22 cellular contexts compared by ENCODE assay signal in genomic region chr1:2987773-2988172, GRCh38. TPM values are rescaled to one million over a fixed set of nuclear protein-coding genes. Genes with fewer than 3 reads are reported as not detected.
DNase-seq lines count a peak whose midpoint lies in the region; ATAC-seq, FAIRE-seq and TF ChIP-seq lines count a peak whose summit lies in the region.
"Had no signal": no experiment of that assay in that cellular context is flagged by ENCODE, and none has a peak within 500 bp of the region (broad histone marks: within the 10 kb centered on the region; RNA-seq: fewer than 3 reads in every experiment).

No MANE protein-coding gene starts in this region.

- FAIRE-seq in kidney (lab: Jason Lieb, UNC), result no peak
- FAIRE-seq: GM12878, GM18507, H54 had no signal

- no peak overlapping the region for H3K4me3 ChIP-seq in kidney (ENCODE audit: low read length in 2 of 2)
- H3K4me3 ChIP-seq: GM12878 had no signal

- H3K9ac ChIP-seq in kidney (ENCODE audit: low read length in 2 of 2), result no peak overlapping the region

- ATAC-seq in HG02938 (IDR thresholded peaks at IDR 0.05; ENCODE audit: unreplicated experiment), result no peak
- ATAC-seq: GM12878 had no signal

- no peak for TF ChIP-seq CTCF in kidney (IDR thresholded peaks at IDR 0.05; ENCODE audit: borderline replicate concordance, extremely low read depth, insufficient read depth)

- H3K9me3 ChIP-seq in kidney (ENCODE audit: control insufficient read depth in 1 of 2, low read length in 2 of 2), result no peaks in the 10 kb centered on the region

- no peaks in the 10 kb centered on the region for H3K4me1 ChIP-seq in kidney (ENCODE audit: control insufficient read depth in 1 of 2, insufficient read depth in 1 of 2, low read depth in 1 of 2, low read length in 2 of 2)

- H3K27ac ChIP-seq in kidney (ENCODE audit: low read depth in 2 of 2, low read length in 2 of 2), result no peak overlapping the region
- H3K27ac ChIP-seq: C4-2B had no signal

- intact Hi-C loops in kidney (cut with DNase I), result no loop called here
- intact Hi-C loops in posterior vena cava (cut with DNase I), result no loop called here

- DNase-seq in activated gamma-delta T cell treated with Interleukin-2 at 50 U/mL for 16 hours, result peak; percentile 2
- no peak for DNase-seq in activated gamma-delta T cell (lab: John Stamatoyannopoulos, UW)
- DNase-seq in kidney, result peak; percentile 63
- peak; percentile 64 for DNase-seq in posterior vena cava (ENCODE audit: low spot score)
- no peak for DNase-seq in D341Med (ENCODE audit: low spot score)
- DNase-seq in GM19240 (ENCODE audit: insufficient read length, low spot score), result no peak
- DNase-seq in SKM-1 treated with dmso at 0.1 percent for 144 hours (lab: John Stamatoyannopoulos, UW; ENCODE audit: unreplicated experiment), result no peak
- DNase-seq: COR-L47, Karpas-422, NCI-H1105 treated with DMSO at 0.1 percent for 48 hours, NCI-H187 treated with DMSO at 0.1 percent for 48 hours, NCI-H2171 treated with DMSO at 0.1 percent for 48 hours, NCI-H82, Right ventricle myocardium superior had no signal

- no peaks in the 10 kb centered on the region for H3K36me3 ChIP-seq in kidney (ENCODE audit: control insufficient read depth in 1 of 2, insufficient read depth in 2 of 2, low read length in 2 of 2)

RNA-seq across cellular contexts. Expression of gene ACTRT2, which starts 33.5 kb away (rescaled TPM):
- not detected for total RNA-seq in kidney
- not detected for polyA plus RNA-seq in kidney (ENCODE audit: insufficient read depth, low read depth, low replicate concordance)
- total RNA-seq in posterior vena cava, result not detected
- total RNA-seq: A172, G401, GM12878, NCI-H460, Right ventricle myocardium superior had no signal
- polyA plus RNA-seq: GM12878 had no signal

Comparison
In these comparisons a context has a peak if more than half of its experiments do, and no peak if none do; other contexts are left out.
1. DNase-seq: peak in activated gamma-delta T cell treated with Interleukin-2 at 50 U/mL for 16 hours (single experiment), kidney (single experiment) and posterior vena cava (single experiment); none in activated gamma-delta T cell (single experiment), D341Med (single experiment), GM19240 (single experiment) and SKM-1 treated with dmso at 0.1 percent for 144 hours (single experiment).